Comparison of ENCODE assay signal across 14 cellular contexts in the genomic region with DNA sequence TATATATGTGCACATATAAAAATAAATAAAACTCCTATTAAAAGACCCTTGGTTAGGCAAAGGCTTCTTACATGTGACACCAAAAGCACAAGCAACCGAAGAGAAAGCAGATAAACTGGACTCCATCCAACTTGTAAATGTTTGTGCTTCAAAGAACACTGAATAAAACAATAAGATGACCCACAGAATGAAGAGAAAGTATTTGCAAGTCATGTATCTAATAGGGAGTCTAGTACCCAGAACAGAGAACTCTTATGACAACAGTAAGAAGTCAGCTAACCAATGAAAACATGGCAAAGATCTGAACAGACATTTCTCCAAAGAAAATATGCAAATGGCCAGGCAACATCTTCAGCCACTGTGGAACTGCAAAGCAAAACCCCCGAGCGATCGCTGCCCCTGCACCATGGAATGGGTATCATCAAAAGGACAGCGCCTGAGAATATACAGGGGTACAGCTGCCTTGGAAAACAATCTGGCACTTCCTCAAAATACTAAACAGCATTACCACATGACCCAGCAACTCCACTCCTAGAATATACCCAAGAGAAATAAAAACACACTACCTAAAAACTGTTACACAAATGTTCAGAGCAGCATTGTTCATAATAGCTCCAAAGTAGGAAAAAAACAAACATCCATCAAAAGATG. TPM values are rescaled to one million over a fixed set of nuclear protein-coding genes. Genes with fewer than 3 reads are reported as not detected.
DNase-seq lines count a peak whose midpoint lies in the region; ATAC-seq and TF ChIP-seq lines count a peak whose summit lies in the region.
"Had no signal": no experiment of that assay in that cellular context is flagged by ENCODE, and none has a peak within 500 bp of the region (broad histone marks: within the 10 kb centered on the region; RNA-seq: fewer than 3 reads in every experiment).

No MANE protein-coding gene starts in this region.

- H3K4me1 Mint-ChIP-seq in CD4-positive, CD25-positive, alpha-beta regulatory T cell, result peaks cover 28 to 85% (median 59%) of the 10 kb centered on the region in 4 donors
- peaks cover 62 to 90% (median 80%) of the 10 kb centered on the region in 7 donors for H3K4me1 Mint-ChIP-seq in naive thymus-derived CD4-positive, alpha-beta T cell

- peaks cover 45% of the 10 kb centered on the region for H3K4me1 ChIP-seq in CD4-positive, CD25-positive, alpha-beta regulatory T cell (ENCODE audit: control insufficient read depth, insufficient read depth, low read length, poor library complexity, severe bottlenecking)
- H3K4me1 ChIP-seq in naive thymus-derived CD4-positive, alpha-beta T cell (ENCODE audit: control insufficient read depth in 2 of 2, insufficient read depth in 2 of 2, low read length in 2 of 2), result peaks cover 22 to 55% of the 10 kb centered on the region in 2 donors

- no peak for DNase-seq in CD4-positive, CD25-positive, alpha-beta regulatory T cell
- DNase-seq in KBM-7 (peak; percentile 33), astrocyte of the spinal cord (ENCODE audit: low read depth, low spot score) (peak; percentile 24), GM19238 (ENCODE audit: insufficient read length, low spot score) (no peak), HuH-7 (ENCODE audit: low spot score) (no peak), Ammon's horn (ENCODE audit: low spot score) (no peak), ureter (ENCODE audit: low spot score) (no peak)
- no peak for DNase-seq in naive thymus-derived CD4-positive, alpha-beta T cell
- DNase-seq: effector CD8-positive, alpha-beta T cell; glutamatergic neuron; HCEC 1CT; NCI-H1105 treated with DMSO at 0.1 percent for 48 hours; NCI-H510A treated with DMSO at 0.1 percent for 48 hours; stimulated activated CD4-positive, alpha-beta T cell treated with anti-CD3 and anti-CD28 coated beads, Interleukin-4, amount 100 ng/mL, for 24 hours had no signal

- H3K27me3 ChIP-seq in CD4-positive, CD25-positive, alpha-beta regulatory T cell (ENCODE audit: control insufficient read depth, insufficient read depth, low read length), result no peaks in the 10 kb centered on the region
- no peaks in the 10 kb centered on the region for H3K27me3 ChIP-seq in naive thymus-derived CD4-positive, alpha-beta T cell (ENCODE audit: control insufficient read depth in 2 of 2, insufficient read depth in 2 of 2, low read length in 2 of 2)

- no peak overlapping the region for H3K27ac ChIP-seq in CD4-positive, CD25-positive, alpha-beta regulatory T cell (ENCODE audit: insufficient read depth, low read length, poor library complexity, severe bottlenecking)
- no peak overlapping the region for H3K27ac ChIP-seq in naive thymus-derived CD4-positive, alpha-beta T cell (ENCODE audit: low read depth, low read length)

- H3K9me3 Mint-ChIP-seq in CD4-positive, CD25-positive, alpha-beta regulatory T cell, result peaks cover 0 to 2% (median 0%) of the 10 kb centered on the region in 7 donors
- H3K9me3 Mint-ChIP-seq in naive thymus-derived CD4-positive, alpha-beta T cell, result no peaks in the 10 kb centered on the region

- H3K36me3 Mint-ChIP-seq in CD4-positive, CD25-positive, alpha-beta regulatory T cell, result peaks cover 17% of the 10 kb centered on the region
- H3K36me3 Mint-ChIP-seq in naive thymus-derived CD4-positive, alpha-beta T cell, result peaks cover 0 to 29% (median 12%) of the 10 kb centered on the region in 5 donors

- POLR2A ChIA-PET in naive thymus-derived CD4-positive, alpha-beta T cell (lab: Charles Lee), result interaction anchor here (1.2 to 3.3 kb wide), 5 partner anchors 11 to 32 kb away, joined by 3 to 22 read pairs (median 6); partner anchors contain the start of gene BRD1

- TF ChIP-seq CTCF in astrocyte of the spinal cord (IDR thresholded peaks at IDR 0.05; ENCODE audit: low read depth, low read length), result no peak

- in situ Hi-C loops in KBM-7 (cut with MboI; ENCODE audit: low pct_unique_long_range_greater_than_20kb, low sequenced_read_pairs) (no loop called here), astrocyte of the spinal cord (cut with HindIII; ENCODE audit: low sequenced_read_pairs) (no loop called here)

- peaks cover 4% of the 10 kb centered on the region for H3K36me3 ChIP-seq in CD4-positive, CD25-positive, alpha-beta regulatory T cell (ENCODE audit: control insufficient read depth, insufficient read depth, low read length)
- peaks cover 0 to 9% (median 0%) of the 10 kb centered on the region in 3 experiments for H3K36me3 ChIP-seq in naive thymus-derived CD4-positive, alpha-beta T cell (ENCODE audit: control insufficient read depth in 2 of 3, insufficient read depth in 3 of 3, low read length in 3 of 3)

- H3K27me3 Mint-ChIP-seq in CD4-positive, CD25-positive, alpha-beta regulatory T cell, result no peaks in the 10 kb centered on the region
- H3K27me3 Mint-ChIP-seq in naive thymus-derived CD4-positive, alpha-beta T cell, result no peaks in the 10 kb centered on the region

- peak overlapping the region in 2 of 4 donors; percentile 26 to 65 for H3K4me3 Mint-ChIP-seq in CD4-positive, CD25-positive, alpha-beta regulatory T cell
- peak overlapping the region in 9 of 10 donors; percentile 11 to 76 (median 54) for H3K4me3 Mint-ChIP-seq in naive thymus-derived CD4-positive, alpha-beta T cell

- ATAC-seq in CD4-positive, CD25-positive, alpha-beta regulatory T cell (ENCODE audit: low read depth in 2 of 2), result no peak
- no peak for ATAC-seq in naive thymus-derived CD4-positive, alpha-beta T cell

- no peaks in the 10 kb centered on the region for H3K9me3 ChIP-seq in CD4-positive, CD25-positive, alpha-beta regulatory T cell (ENCODE audit: control insufficient read depth in 2 of 2, low read length in 2 of 2)
- no peaks in the 10 kb centered on the region for H3K9me3 ChIP-seq in naive thymus-derived CD4-positive, alpha-beta T cell (ENCODE audit: control insufficient read depth in 2 of 3, low read length in 3 of 3)

- peak overlapping the region in 2 of 3 donors; percentile 82 to 87 for H3K27ac Mint-ChIP-seq in CD4-positive, CD25-positive, alpha-beta regulatory T cell
- H3K27ac Mint-ChIP-seq in naive thymus-derived CD4-positive, alpha-beta T cell, result peak overlapping the region; percentile 15 to 98 (median 83)

- H3K4me3 ChIP-seq in CD4-positive, CD25-positive, alpha-beta regulatory T cell (ENCODE audit: low read depth, low read length), result no peak overlapping the region
- no peak overlapping the region for H3K4me3 ChIP-seq in astrocyte of the spinal cord (ENCODE audit: low read depth, low read length)
- no peak overlapping the region for H3K4me3 ChIP-seq in naive thymus-derived CD4-positive, alpha-beta T cell (ENCODE audit: low read length)

- CTCF ChIA-PET in naive thymus-derived CD4-positive, alpha-beta T cell (lab: Charles Lee), result interaction anchor here (2.0 kb wide), 1 partner anchor 8 kb away, joined by 8 read pairs; no protein-coding TSS in a partner anchor

- intact Hi-C loops in naive thymus-derived CD4-positive, alpha-beta T cell (cut with micrococcal nuclease), result no loop called here

RNA-seq across cellular contexts. Expression of gene BRD1, which starts 17.2 kb away (rescaled TPM):
- 133 TPM for total RNA-seq in CD4-positive, CD25-positive, alpha-beta regulatory T cell
- 1 to 10 TPM; 2.0 to 2.4 (median 2.2) TPM for polyA plus RNA-seq in CD4-positive, CD25-positive, alpha-beta regulatory T cell
- 100 to 1,000 TPM in 2 of 5 experiments, 10 to 100 TPM in 3; 50.0 to 130 (median 87.7) TPM for total RNA-seq in naive thymus-derived CD4-positive, alpha-beta T cell
- polyA plus RNA-seq in naive thymus-derived CD4-positive, alpha-beta T cell, result 1 to 10 TPM; 2.8 to 3.4 TPM
- total RNA-seq in ureter, result 41.5 TPM

RNA-seq across cellular contexts. Expression of gene ZBED4, which starts 43.2 kb away (rescaled TPM):
- 17.1 TPM for total RNA-seq in CD4-positive, CD25-positive, alpha-beta regulatory T cell
- polyA plus RNA-seq in CD4-positive, CD25-positive, alpha-beta regulatory T cell, result 1 to 10 TPM; 6.1 to 7.4 (median 6.9) TPM
- 10 to 100 TPM; 13.6 to 20.1 (median 17.1) TPM for total RNA-seq in naive thymus-derived CD4-positive, alpha-beta T cell
- polyA plus RNA-seq in naive thymus-derived CD4-positive, alpha-beta T cell, result 10 to 100 TPM in 1 of 2 donors, 1 to 10 TPM in 1; 6.0 to 10.6 TPM
- 13.6 TPM for total RNA-seq in ureter

Comparison
In these comparisons a context has a peak if more than half of its experiments do, and no peak if none do; other contexts are left out.
1. DNase-seq: peak in KBM-7 (single experiment) and astrocyte of the spinal cord (single experiment); none in CD4-positive, CD25-positive, alpha-beta regulatory T cell (0 of 3), naive thymus-derived CD4-positive, alpha-beta T cell (0 of 9), GM19238 (single experiment), HuH-7 (single experiment), Ammon's horn (single experiment) and ureter (single experiment).